31 cellular contexts compared by ENCODE assay signal in genomic region chr7:30650455-30650854, GRCh38. TPM values are rescaled to one million over a fixed set of nuclear protein-coding genes. Genes with fewer than 3 reads are reported as not detected.
A peak's percentile ranks its signal among the peaks of the same experiment; 100 is the strongest.
DNase-seq lines count a peak whose midpoint lies in the region; FAIRE-seq and TF ChIP-seq lines count a peak whose summit lies in the region.
"Had no signal": no experiment of that assay in that cellular context is flagged by ENCODE, and none has a peak within 500 bp of the region (broad histone marks: within the 10 kb centered on the region; RNA-seq: fewer than 3 reads in every experiment).

No MANE protein-coding gene starts in this region.

- intact Hi-C loops in A673 (cut with micrococcal nuclease; ENCODE audit: unreplicated experiment): no loop called here
- intact Hi-C loops in tibial artery (cut with DNase I; ENCODE audit: low total_unique reads): no loop called here

- H3K27ac ChIP-seq in endodermal cell (ENCODE audit: low read depth, low read length) (no peak overlapping the region), A673 (ENCODE audit: low read depth, low read length, poor library complexity, severe bottlenecking) (no peak overlapping the region), tibial artery (no peak overlapping the region)
- H3K27ac ChIP-seq: body of pancreas, dorsolateral prefrontal cortex, gastroesophageal sphincter, PC-9, psoas muscle, testis, vagina, VCaP had no signal

- H3K36me3 ChIP-seq in endodermal cell (ENCODE audit: control insufficient read depth, insufficient read depth, low read length) (peaks cover 3% of the 10 kb centered on the region), A673 (ENCODE audit: insufficient read depth, low read length, poor library complexity, severe bottlenecking) (no peaks in the 10 kb centered on the region), tibial artery (peaks cover 0 to 15% (median 0%) of the 10 kb centered on the region in 3 donors)
- H3K36me3 ChIP-seq: vagina had no signal

- H3K9me3 Mint-ChIP-seq in endodermal cell: no peaks in the 10 kb centered on the region
- H3K9me3 Mint-ChIP-seq: activated CD4-positive, alpha-beta T cell treated with anti-CD3 and anti-CD28 coated beads, Interleukin-2, amount 10 ng/mL, durations not matched to agents 24 days and 14 days; CD14-positive monocyte; immature natural killer cell; naive B cell had no signal

- H3K9me3 ChIP-seq in endodermal cell (ENCODE audit: control insufficient read depth, low read length) (no peaks in the 10 kb centered on the region), A673 (ENCODE audit: low read depth, low read length, poor library complexity, severe bottlenecking) (no peaks in the 10 kb centered on the region), tibial artery (no peaks in the 10 kb centered on the region)
- H3K9me3 ChIP-seq: body of pancreas, gastroesophageal sphincter, psoas muscle, testis, vagina had no signal

- H3K27me3 ChIP-seq in endodermal cell (ENCODE audit: control insufficient read depth, insufficient read depth, low read length, poor library complexity, severe bottlenecking): no peaks in the 10 kb centered on the region
- H3K27me3 ChIP-seq in A673 (replicated peaks; ENCODE audit: insufficient read depth, low read depth, low read length, poor library complexity): no peaks in the 10 kb centered on the region
- H3K27me3 ChIP-seq in tibial artery: no peaks in the 10 kb centered on the region
- H3K27me3 ChIP-seq: body of pancreas, dorsolateral prefrontal cortex, gastroesophageal sphincter, testis, vagina had no signal

- 88 to 90% methylated on average over 5 to 6 of the region's 6 CpGs for WGBS in endodermal cell (ENCODE audit: insufficient coverage in 1 of 2, insufficient read length in 1 of 2), 2 experiments

- H3K9ac ChIP-seq in endodermal cell (ENCODE audit: extremely low read depth, low read length, poor library complexity, severe bottlenecking): no peak overlapping the region

- FAIRE-seq in GM19239 (lab: Jason Lieb, UNC): no peak
- FAIRE-seq: D721Med, endothelial cell of umbilical vein, GM12892 had no signal

- CTCF ChIA-PET in A673 (lab: Charles Lee): no interaction called here

- no TSS peak for BruUV-seq in A673 (replicated peaks; lab: Mats Ljungman, UMichigan)

- H3K4me1 ChIP-seq in endodermal cell (ENCODE audit: control insufficient read depth, insufficient read depth, low read length) (no peaks in the 10 kb centered on the region), A673 (ENCODE audit: insufficient read depth, low read length, poor library complexity, severe bottlenecking) (no peaks in the 10 kb centered on the region), tibial artery (no peaks in the 10 kb centered on the region)
- H3K4me1 ChIP-seq: body of pancreas, gastroesophageal sphincter, psoas muscle, testis, vagina had no signal

- POLR2A ChIA-PET in A673 (lab: Charles Lee; ENCODE audit: low non-redundant PET): no interaction called here

- no peak overlapping the region for H3K4me3 Mint-ChIP-seq in endodermal cell
- H3K4me3 Mint-ChIP-seq: activated CD4-positive, alpha-beta T cell treated with anti-CD3 and anti-CD28 coated beads, Interleukin-2, amount 10 ng/mL, durations not matched to agents 24 days and 14 days; CD14-positive monocyte; immature natural killer cell; naive B cell had no signal

- peaks cover 14% of the 10 kb centered on the region for H3K36me3 Mint-ChIP-seq in endodermal cell (ENCODE audit: low read depth)

- TF ChIP-seq CTCF in endodermal cell (conservative IDR thresholded peaks at IDR 0.05) (peak; percentile 37), A673 (conservative IDR thresholded peaks at IDR 0.05; ENCODE audit: low read depth, low read length) (no peak), tibial artery (IDR thresholded peaks at IDR 0.05) (no peak)

- no peak overlapping the region for H3K4me3 ChIP-seq in endodermal cell (ENCODE audit: low read length)
- no peak overlapping the region for H3K4me3 ChIP-seq in A673 (ENCODE audit: low read depth, low read length, poor library complexity, severe bottlenecking)
- H3K4me3 ChIP-seq in tibial artery: no peak overlapping the region
- H3K4me3 ChIP-seq: body of pancreas, dorsolateral prefrontal cortex, gastroesophageal sphincter, PC-9, psoas muscle, testis, vagina had no signal

- DNase-seq in DMS 273 (lab: John Stamatoyannopoulos, UW; ENCODE audit: unreplicated experiment) (peak; percentile 70), DMS79 treated with DMSO at 0.1 percent for 48 hours (lab: John Stamatoyannopoulos, UW) (peak; percentile 92), NCI-H524 (lab: John Stamatoyannopoulos, UW) (peak; percentile 90), endodermal cell (peak; percentile 71), A673 (ENCODE audit: low spot score) (no peak), NCI-H510A treated with DMSO at 0.1 percent for 48 hours (lab: John Stamatoyannopoulos, UW) (no peak), GM19239 (ENCODE audit: insufficient read length, low spot score) (no peak), tibial artery (no peak)
- DNase-seq: activated CD4-positive, alpha-beta T cell treated with anti-CD3 and anti-CD28 coated beads, Interleukin-2, amount 10 ng/mL, durations not matched to agents 24 days and 14 days; activated gamma-delta T cell treated with Interleukin-2 at 50 U/mL for 16 hours; hippocampal formation; immature natural killer cell; IMR-90; naive B cell; NCI-H1694 treated with DMSO at 0.1 percent for 48 hours; NCI-H446; PC-9; psoas muscle; Right ventricle myocardium superior; stimulated activated naive CD8-positive, alpha-beta T cell treated with anti-CD3 and anti-CD28 coated beads, Interleukin-15, Interleukin-2, amounts not matched to agents 100 U/mL and 50 U/mL, for 24 hours; testis had no signal

- peaks cover 8% of the 10 kb centered on the region for H3K4me1 Mint-ChIP-seq in endodermal cell
- H3K4me1 Mint-ChIP-seq: activated CD4-positive, alpha-beta T cell treated with anti-CD3 and anti-CD28 coated beads, Interleukin-2, amount 10 ng/mL, durations not matched to agents 24 days and 14 days; CD14-positive monocyte; immature natural killer cell had no signal

- H3K27me3 Mint-ChIP-seq in endodermal cell (ENCODE audit: insufficient read depth): no peaks in the 10 kb centered on the region
- H3K27me3 Mint-ChIP-seq: activated CD4-positive, alpha-beta T cell treated with anti-CD3 and anti-CD28 coated beads, Interleukin-2, amount 10 ng/mL, durations not matched to agents 24 days and 14 days; naive B cell had no signal

- no peak overlapping the region for H3K27ac Mint-ChIP-seq in endodermal cell
- H3K27ac Mint-ChIP-seq: activated CD4-positive, alpha-beta T cell treated with anti-CD3 and anti-CD28 coated beads, Interleukin-2, amount 10 ng/mL, durations not matched to agents 24 days and 14 days; CD14-positive monocyte; immature natural killer cell; naive B cell had no signal

RNA-seq across cellular contexts. Expression of gene CRHR2, which starts 31.8 kb away (rescaled TPM):
- not detected for total RNA-seq in endodermal cell
- 0.11 TPM for polyA plus RNA-seq in endodermal cell (2013, experiment 1 of 2)
- not detected for polyA plus RNA-seq in endodermal cell (2013, experiment 2 of 2)
- total RNA-seq in A673 (2021): not detected in 2 replicates
- total RNA-seq: activated CD4-positive, alpha-beta T cell treated with anti-CD3 and anti-CD28 coated beads, Interleukin-2, amount 10 ng/mL, durations not matched to agents 24 days and 14 days; endothelial cell of umbilical vein; fibroblast of lung; IMR-90; PC-9; vagina had no signal
- polyA plus RNA-seq: CD14-positive monocyte, endothelial cell of umbilical vein, fibroblast of lung, immature natural killer cell, IMR-90 had no signal

RNA-seq across cellular contexts. Expression of gene GARS1, which starts 55.8 kb away (rescaled TPM):
- total RNA-seq in endodermal cell: 100 to 1,000 TPM; 113 to 121 TPM
- polyA plus RNA-seq in endodermal cell (2013, experiment 1 of 2): 128 TPM
- 87.1 TPM for polyA plus RNA-seq in endodermal cell (2013, experiment 2 of 2)
- 294 and 337 TPM in 2 replicates for total RNA-seq in A673 (2021)

Comparison
In these comparisons a context has a peak if more than half of its experiments do, and no peak if none do; other contexts are left out.
1. DNase-seq: peak in DMS 273 (single experiment), DMS79 treated with DMSO at 0.1 percent for 48 hours (single experiment), NCI-H524 (2 of 2) and endodermal cell (single experiment); none in A673 (single experiment), NCI-H510A treated with DMSO at 0.1 percent for 48 hours (single experiment), GM19239 (single experiment) and tibial artery (0 of 2).